In genomic region chr11:6353367-6353987, GRCh38 we compare ENCODE assay signal across 8 cellular contexts. TPM values are rescaled to one million over a fixed set of nuclear protein-coding genes. Genes with fewer than 3 reads are reported as not detected.
DNase-seq lines count a peak whose midpoint lies in the region; ATAC-seq lines count a peak whose summit lies in the region.

No MANE protein-coding gene starts in this region.

- ATAC-seq in GM18909 (IDR thresholded peaks at IDR 0.05; ENCODE audit: poor library complexity, unreplicated experiment) (peak; percentile 78), HG03159 (IDR thresholded peaks at IDR 0.05; ENCODE audit: unreplicated experiment) (peak; percentile 86)

- CTCF ChIA-PET in activated CD4-positive, alpha-beta T cell treated with anti-CD3 and anti-CD28 coated beads, Interleukin-2, amount 10 ng/mL, durations not matched to agents 7 days and 5 days (lab: Charles Lee): interaction anchor here (0.6 to 6.2 kb wide), 27 partner anchors 9 to 410 kb away, joined by 3 to 39 read pairs (median 5); partner anchors contain the start of genes CAVIN3, CCKBR and FHIP1B

- POLR2A ChIA-PET in activated CD4-positive, alpha-beta T cell treated with anti-CD3 and anti-CD28 coated beads, Interleukin-2, amount 10 ng/mL, durations not matched to agents 7 days and 5 days (lab: Charles Lee): interaction anchor here (0.6 kb wide), 1 partner anchor 49 kb away, joined by 3 read pairs; no protein-coding TSS in a partner anchor

- peaks cover 3% of the 10 kb centered on the region for H3K4me1 Mint-ChIP-seq in activated CD4-positive, alpha-beta T cell treated with anti-CD3 and anti-CD28 coated beads, Interleukin-2, amount 10 ng/mL, durations not matched to agents 7 days and 5 days

- peaks cover 2% of the 10 kb centered on the region for H3K27me3 Mint-ChIP-seq in activated CD4-positive, alpha-beta T cell treated with anti-CD3 and anti-CD28 coated beads, Interleukin-2, amount 10 ng/mL, durations not matched to agents 7 days and 5 days

- H3K36me3 Mint-ChIP-seq in activated CD4-positive, alpha-beta T cell treated with anti-CD3 and anti-CD28 coated beads, Interleukin-2, amount 10 ng/mL, durations not matched to agents 7 days and 5 days (ENCODE audit: low read depth): no peaks in the 10 kb centered on the region

- H3K4me3 Mint-ChIP-seq in activated CD4-positive, alpha-beta T cell treated with anti-CD3 and anti-CD28 coated beads, Interleukin-2, amount 10 ng/mL, durations not matched to agents 7 days and 5 days: no peak overlapping the region

- peak overlapping the region; percentile 2 for H3K27ac Mint-ChIP-seq in activated CD4-positive, alpha-beta T cell treated with anti-CD3 and anti-CD28 coated beads, Interleukin-2, amount 10 ng/mL, durations not matched to agents 7 days and 5 days

- DNase-seq in AML-193 (lab: John Stamatoyannopoulos, UW) (peak; percentile 8 to 10), NCI-H345 (lab: John Stamatoyannopoulos, UW) (peak; percentile 82), dermis microvascular lymphatic vessel endothelial cell (ENCODE audit: low read depth in 2 of 2) (peak; percentile 60 to 75), lung microvascular endothelial cell (ENCODE audit: low read depth in 2 of 2) (peak; percentile 50 to 77)
- peak; percentile 68 for DNase-seq in activated CD4-positive, alpha-beta T cell treated with anti-CD3 and anti-CD28 coated beads, Interleukin-2, amount 10 ng/mL, durations not matched to agents 7 days and 5 days
- DNase-seq in stimulated activated CD8-positive, alpha-beta memory T cell treated with anti-CD3 and anti-CD28 coated beads, Interleukin-4, amount 100 ng/mL, for 24 hours (ENCODE audit: low read depth): peak; percentile 20

- H3K9me3 Mint-ChIP-seq in activated CD4-positive, alpha-beta T cell treated with anti-CD3 and anti-CD28 coated beads, Interleukin-2, amount 10 ng/mL, durations not matched to agents 7 days and 5 days: no peaks in the 10 kb centered on the region

RNA-seq across cellular contexts. Expression of gene CAVIN3, which starts 33.2 kb away (rescaled TPM):
- 1 to 10 TPM; 1.9 to 2.7 TPM for total RNA-seq in activated CD4-positive, alpha-beta T cell treated with anti-CD3 and anti-CD28 coated beads, Interleukin-2, amount 10 ng/mL, durations not matched to agents 7 days and 5 days
- total RNA-seq in dermis microvascular lymphatic vessel endothelial cell (106 and 127 TPM in 2 replicates), lung microvascular endothelial cell (43.1 and 201 TPM in 2 replicates)

RNA-seq across cellular contexts. Expression of gene SMPD1, which starts 36.8 kb away (rescaled TPM):
- total RNA-seq in activated CD4-positive, alpha-beta T cell treated with anti-CD3 and anti-CD28 coated beads, Interleukin-2, amount 10 ng/mL, durations not matched to agents 7 days and 5 days: 10 to 100 TPM; 46.1 to 53.6 TPM
- total RNA-seq in dermis microvascular lymphatic vessel endothelial cell: 13.7 and 20.7 TPM in 2 replicates
- 14.6 and 20.0 TPM in 2 replicates for total RNA-seq in lung microvascular endothelial cell

Comparison
In these comparisons a context has a peak if more than half of its experiments do, and no peak if none do; other contexts are left out.
1. Peak in every context shown above with its lines: DNase-seq and ATAC-seq.
2. DNase-seq: peak in every context shown above with its lines; median percentile 82 in NCI-H345; 68 in activated CD4-positive, alpha-beta T cell treated with anti-CD3 and anti-CD28 coated beads, Interleukin-2, amount 10 ng/mL, durations not matched to agents 7 days and 5 days; 68 in dermis microvascular lymphatic vessel endothelial cell; 64 in lung microvascular endothelial cell; 20 in stimulated activated CD8-positive, alpha-beta memory T cell treated with anti-CD3 and anti-CD28 coated beads, Interleukin-4, amount 100 ng/mL, for 24 hours; 9 in AML-193.
3. RNA of gene CAVIN3, which starts 33.2 kb away (total RNA-seq): 106 to 127 TPM in dermis microvascular lymphatic vessel endothelial cell and 43.1 to 201 TPM in lung microvascular endothelial cell; 1.9 to 2.7 TPM in activated CD4-positive, alpha-beta T cell treated with anti-CD3 and anti-CD28 coated beads, Interleukin-2, amount 10 ng/mL, durations not matched to agents 7 days and 5 days; every median in the first group is over 10 times any median in the second.